9 cellular contexts compared by ENCODE assay signal in the genomic region with DNA sequence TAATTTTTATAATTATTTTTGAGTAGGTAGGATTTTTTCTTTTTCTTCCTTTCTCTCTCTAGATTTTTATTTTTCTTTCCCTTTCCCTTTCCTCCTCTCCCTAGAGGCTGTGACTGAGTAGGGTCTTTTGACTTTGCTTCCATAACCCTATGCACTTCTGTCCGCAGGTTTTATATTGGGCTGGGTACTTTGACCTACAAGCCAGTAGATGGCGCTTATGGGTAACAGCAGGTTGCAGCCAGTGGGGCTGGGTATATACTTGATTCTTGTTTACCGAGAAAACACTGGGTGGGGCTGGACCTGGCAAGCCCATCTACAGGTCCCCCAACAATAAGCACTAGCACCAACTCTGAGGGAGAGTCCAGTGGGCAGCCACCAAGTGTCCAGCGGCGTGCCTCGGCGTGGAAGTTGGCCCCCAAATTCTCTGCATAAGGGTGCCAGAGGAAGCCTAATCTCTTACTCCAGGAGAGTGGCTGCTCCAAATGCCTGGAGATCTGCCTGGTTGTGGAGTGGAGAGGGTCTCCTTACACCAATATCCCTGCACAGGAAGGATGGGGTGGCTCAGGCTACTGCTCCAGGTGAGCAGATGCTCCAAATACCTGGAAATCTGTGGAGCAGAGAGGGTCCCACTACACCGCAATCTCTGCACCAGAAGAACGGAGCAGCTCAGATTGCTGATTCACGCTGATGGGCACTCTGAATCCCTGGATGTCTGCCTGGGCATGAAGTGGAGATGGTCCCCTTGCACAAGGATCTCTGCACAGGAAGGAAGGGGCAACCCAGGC. TPM values are rescaled to one million over a fixed set of nuclear protein-coding genes. Genes with fewer than 3 reads are reported as not detected.
DNase-seq lines count a peak whose midpoint lies in the region; ATAC-seq, FAIRE-seq and TF ChIP-seq lines count a peak whose summit lies in the region.
"Not testable (repeated sequence)": the region's sequence is repeated elsewhere in the genome, so short reads cannot be mapped to it uniquely, and the experiment has no call there.
"Had no signal": no experiment of that assay in that cellular context is flagged by ENCODE, and none has a peak within 500 bp of the region (broad histone marks: within the 10 kb centered on the region; RNA-seq: fewer than 3 reads in every experiment).

No MANE protein-coding gene starts in this region.

- H3K4me1 ChIP-seq in gastrocnemius medialis, result not testable (repeated sequence)

- peaks cover 12% of the 10 kb centered on the region for H3K4me1 Mint-ChIP-seq in CD14-positive monocyte

- H3K36me3 ChIP-seq in bronchial epithelial cell (ENCODE audit: control insufficient read depth, insufficient read depth, low read length); gastrocnemius medialis: not testable (repeated sequence)

- H3K9me3 Mint-ChIP-seq in CD14-positive monocyte, result not testable (repeated sequence)

- not testable (repeated sequence) for H3K27me3 ChIP-seq in bronchial epithelial cell (ENCODE audit: control insufficient read depth, insufficient read depth, low read length); gastrocnemius medialis

- not testable (repeated sequence) for FAIRE-seq in bronchial epithelial cell (lab: Jason Lieb, UNC)

- TF ChIP-seq POLR2A in gastrocnemius medialis (IDR thresholded peaks at IDR 0.05), result not testable (repeated sequence)

- H3K27ac Mint-ChIP-seq in CD14-positive monocyte, result not testable (repeated sequence)

- ATAC-seq in GM18909 (IDR thresholded peaks at IDR 0.05; ENCODE audit: poor library complexity, unreplicated experiment), result peak; percentile 96
- ATAC-seq in HG02763 (IDR thresholded peaks at IDR 0.05; ENCODE audit: unreplicated experiment), result peak; percentile 92
- ATAC-seq in gastrocnemius medialis, result not testable (repeated sequence)

- DNase-seq in CD14-positive monocyte (ENCODE audit: low spot score); gastrocnemius medialis: not testable (repeated sequence)
- peak; percentile 0 for DNase-seq in LNCaP clone FGC (ENCODE audit: low read depth)
- peak; percentile 2 for DNase-seq in T-helper 9 cell
- DNase-seq in bronchial epithelial cell (ENCODE audit: low read depth), result peak; percentile 19
- peak; percentile 9 for DNase-seq in iPS DF 19.7 (ENCODE audit: low read depth, low spot score)

- peak; percentile 41 for TF ChIP-seq CTCF in CD14-positive monocyte (IDR thresholded peaks at IDR 0.05)
- peak; percentile 55 for TF ChIP-seq CTCF in LNCaP clone FGC (IDR thresholded peaks at IDR 0.05; ENCODE audit: control insufficient read depth, extremely low read depth, insufficient read depth)
- TF ChIP-seq CTCF in bronchial epithelial cell (IDR thresholded peaks at IDR 0.05; ENCODE audit: insufficient read depth, low read length, severe bottlenecking), result peak; percentile 38
- TF ChIP-seq CTCF in gastrocnemius medialis (IDR thresholded peaks at IDR 0.05 in 4 of 5, conservative IDR thresholded peaks at IDR 0.05 in 1 of 5), result peak in 3 of 5 experiments; percentile 13 to 30 (median 25)

- not testable (repeated sequence) for H3K4me3 Mint-ChIP-seq in CD14-positive monocyte

- intact Hi-C loops in CD14-positive monocyte (cut with micrococcal nuclease), result loop anchor here in 1 of 2 donors (10.0 kb wide), 1 partner anchor 216 kb away; no protein-coding TSS in a partner anchor
- intact Hi-C loops in gastrocnemius medialis (cut with DNase I; ENCODE audit: low total_unique reads), result not testable (repeated sequence)

- H3K27ac ChIP-seq in gastrocnemius medialis, result not testable (repeated sequence)

- not testable (repeated sequence) for H3K9me3 ChIP-seq in gastrocnemius medialis

- not testable (repeated sequence) for H3K27me3 Mint-ChIP-seq in CD14-positive monocyte (ENCODE audit: low read depth in 3 of 3)

- in situ Hi-C loops in gastrocnemius medialis (cut with MboI; ENCODE audit: low sequenced_read_pairs in 4 of 4), result not testable (repeated sequence)

- not testable (repeated sequence) for H3K4me3 ChIP-seq in LNCaP clone FGC (ENCODE audit: low read depth, low read length); bronchial epithelial cell (ENCODE audit: low read depth, low read length); gastrocnemius medialis

- not testable (repeated sequence) for H3K36me3 Mint-ChIP-seq in CD14-positive monocyte

RNA-seq across cellular contexts. Expression of a gene that starts 4.7 kb away (rescaled TPM):
- polyA plus RNA-seq in CD14-positive monocyte, result not detected
- total RNA-seq in bronchial epithelial cell (0.53 and 2.2 TPM in 2 replicates), gastrocnemius medialis (not detected)
- total RNA-seq: skeletal muscle tissue had no signal

RNA-seq across cellular contexts. Expression of a gene that starts 17.1 kb away (rescaled TPM):
- under 1 TPM; 0.10 to 0.64 TPM for polyA plus RNA-seq in CD14-positive monocyte
- total RNA-seq in bronchial epithelial cell (25.8 and 30.3 TPM in 2 replicates), gastrocnemius medialis (under 1 TPM in 3 of 4 donors, not detected in 1; 0.15 to 0.76 (median 0.18) TPM)

RNA-seq across cellular contexts. Expression of a gene that starts 55.6 kb away (rescaled TPM):
- not detected for polyA plus RNA-seq in CD14-positive monocyte
- total RNA-seq in bronchial epithelial cell (not detected in 2 replicates), gastrocnemius medialis (not detected)
- total RNA-seq: skeletal muscle tissue had no signal

Comparison
In these comparisons a context has a peak if more than half of its experiments do, and no peak if none do; other contexts are left out.
1. RNA of a gene that starts 17.1 kb away (total RNA-seq): 25.8 to 30.3 TPM in bronchial epithelial cell; 0.15 to 0.76 TPM in gastrocnemius medialis; every median in the first group is over 10 times any median in the second.
2. Peak in every context shown above with its lines, with median percentiles within 50 percentile points of each other: CTCF ChIP-seq.